Comparison of ENCODE assay signal across 1 cellular context in genomic region chr5:109690456-109691247, GRCh38.
TF ChIP-seq lines count a peak whose summit lies in the region.

No MANE protein-coding gene starts in this region.

TF ChIP-seq in K562, 482 proteins besides CTCF, POLR2A, EP300 and RAD21 (continued from another document and continues in another):
- TF ChIP-seq MNT (conservative IDR thresholded peaks at IDR 0.05) (peak in 1 of 2 experiments; percentile 47; a peak in 1 of 4 replicates), LCOR (CRISPR knock-in tag; IDR thresholded peaks at IDR 0.05) (0 out of 2 replicates have a peak, but pooled peaks have one; percentile 22), ZFP1 (CRISPR knock-in tag; IDR thresholded peaks at IDR 0.05) (no peak), NFE2L1 (tag; IDR thresholded peaks at IDR 0.05; ENCODE audit: borderline replicate concordance, low read depth) (no peak), SNIP1 (IDR thresholded peaks at IDR 0.05; ENCODE audit: low read depth) (no peak), SREBF2 (CRISPR knock-in tag; IDR thresholded peaks at IDR 0.05) (no peak), PURB (CRISPR knock-in tag; IDR thresholded peaks at IDR 0.05; ENCODE audit: low read depth) (no peak), MIER1 (IDR thresholded peaks at IDR 0.05; ENCODE audit: low read depth) (no peak), ZNF384 (IDR thresholded peaks at IDR 0.05; ENCODE audit: low read depth, low read length) (no peak), TOE1 (IDR thresholded peaks at IDR 0.05; ENCODE audit: borderline replicate concordance) (no peak), TOE1 (CRISPR knock-in tag; IDR thresholded peaks at IDR 0.05; ENCODE audit: borderline replicate concordance, low read depth) (no peak), GTF2A2 (tag; IDR thresholded peaks at IDR 0.05) (no peak), SPI1 (IDR thresholded peaks at IDR 0.05; ENCODE audit: borderline replicate concordance, low read depth, low read length) (peak; percentile 34; the same call in 1 of the 2 replicates), POLR2AphosphoS2 (IDR thresholded peaks at IDR 0.05; ENCODE audit: low read length) (no peak), ZNF696 (CRISPR knock-in tag; conservative IDR thresholded peaks at IDR 0.05) (no peak), POU5F1 (IDR thresholded peaks at IDR 0.05; ENCODE audit: borderline replicate concordance, low read depth, low read length, partially characterized antibody) (no peak), ZNF3 (CRISPR knock-in tag; IDR thresholded peaks at IDR 0.05) (no peak), WHSC1 (IDR thresholded peaks at IDR 0.05; ENCODE audit: low read length) (no peak), ZNF707 (CRISPR knock-in tag; conservative IDR thresholded peaks at IDR 0.05) (no peak), KDM1A (IDR thresholded peaks at IDR 0.05) (no peak), ZNF408 (CRISPR knock-in tag; IDR thresholded peaks at IDR 0.05; ENCODE audit: low read depth) (no peak), TRIM25 (IDR thresholded peaks at IDR 0.05; ENCODE audit: borderline replicate concordance) (no peak), ZFP91 (CRISPR knock-in tag; IDR thresholded peaks at IDR 0.05) (no peak), FOSL1 (tag; conservative IDR thresholded peaks at IDR 0.05) (peak; percentile 6; the same call in 1 of the 2 replicates), RFX1 (IDR thresholded peaks at IDR 0.05) (no peak), ADNP (tag; IDR thresholded peaks at IDR 0.05) (no peak), ZNF764 (CRISPR knock-in tag; IDR thresholded peaks at IDR 0.05; ENCODE audit: low read depth) (no peak), THRB (CRISPR knock-in tag; conservative IDR thresholded peaks at IDR 0.05) (no peak), ZBTB49 (CRISPR knock-in tag; IDR thresholded peaks at IDR 0.05; ENCODE audit: borderline replicate concordance) (no peak), RERE (CRISPR knock-in tag; IDR thresholded peaks at IDR 0.05; ENCODE audit: borderline replicate concordance) (no peak), SMAD4 (CRISPR knock-in tag; conservative IDR thresholded peaks at IDR 0.05) (no peak), PYGO2 (tag; IDR thresholded peaks at IDR 0.05) (no peak), TFE3 (CRISPR knock-in tag; IDR thresholded peaks at IDR 0.05) (no peak), KAT2B (IDR thresholded peaks at IDR 0.05; ENCODE audit: low read depth, low read length) (no peak), SMAD3 (CRISPR knock-in tag; conservative IDR thresholded peaks at IDR 0.05) (no peak), SIX5 (IDR thresholded peaks at IDR 0.05; ENCODE audit: borderline replicate concordance in 1 of 2, insufficient read depth in 1 of 2, low read depth in 1 of 2, low read length in 2 of 2) (no peak), ZNF518B (CRISPR knock-in tag; IDR thresholded peaks at IDR 0.05) (no peak), MEF2D (tag; conservative IDR thresholded peaks at IDR 0.05; ENCODE audit: low read depth) (no peak), RUNX1 (IDR thresholded peaks at IDR 0.05; ENCODE audit: low read depth) (no peak), NFYB (IDR thresholded peaks at IDR 0.05; ENCODE audit: extremely low read depth, insufficient read length) (no peak), ELK1 (CRISPR knock-in tag; IDR thresholded peaks at IDR 0.05) (no peak), FOXP1 (CRISPR knock-in tag; IDR thresholded peaks at IDR 0.05) (no peak), ZEB2 (IDR thresholded peaks at IDR 0.05) (no peak)
